Comparison of ENCODE assay signal across 8 cellular contexts in genomic region chr9:137129089-137129455, GRCh38. TPM values are rescaled to one million over a fixed set of nuclear protein-coding genes. Genes with fewer than 3 reads are reported as not detected.
DNase-seq lines count a peak whose midpoint lies in the region; ATAC-seq and TF ChIP-seq lines count a peak whose summit lies in the region.

No MANE protein-coding gene starts in this region.

- H3K27me3 Mint-ChIP-seq in Calu3 (ENCODE audit: unreplicated experiment) (no peaks in the 10 kb centered on the region), osteocyte (ENCODE audit: unreplicated experiment) (peaks cover 2% of the 10 kb centered on the region)

- peaks cover 3% of the 10 kb centered on the region for H3K4me1 ChIP-seq in HAP-1

- no peaks in the 10 kb centered on the region for H3K9me3 ChIP-seq in HAP-1

- H3K4me3 Mint-ChIP-seq in Calu3 (ENCODE audit: low read depth, unreplicated experiment) (peak overlapping the region; percentile 90), osteocyte (ENCODE audit: unreplicated experiment) (peak overlapping the region; percentile 82)

- no peaks in the 10 kb centered on the region for H3K36me3 ChIP-seq in HAP-1 (replicated peaks)

- in situ Hi-C loops in HAP-1 (cut with MboI; ENCODE audit: low sequenced_read_pairs) (no loop called here), GM13977 (cut with MboI; ENCODE audit: low pct_unique_long_range_greater_than_20kb, low sequenced_read_pairs, unreplicated experiment) (loop anchor here (10.0 kb wide), 1 partner anchor 96 kb away; the partner anchor contains the start of genes CYSRT1, RNF208 and RNF224)

- peak; percentile 6 for ATAC-seq in SK-N-SH treated with all-trans-retinoic acid at 6 μM for 48 hours

- CTCF ChIA-PET in Calu3 (lab: Charles Lee): interaction anchor here (0.8 to 1.1 kb wide), 4 partner anchors 40 to 107 kb away, joined by 3 to 8 read pairs (median 4); partner anchors contain the start of gene RNF224

- H3K36me3 Mint-ChIP-seq in Calu3 (ENCODE audit: insufficient read depth, unreplicated experiment) (peaks cover 34% of the 10 kb centered on the region), osteocyte (ENCODE audit: unreplicated experiment) (no peaks in the 10 kb centered on the region)

- no peaks in the 10 kb centered on the region for H3K9me3 Mint-ChIP-seq in Calu3 (ENCODE audit: low read depth, unreplicated experiment)
- H3K9me3 Mint-ChIP-seq in osteocyte (ENCODE audit: unreplicated experiment): no peaks in the 10 kb centered on the region

- H3K4me1 Mint-ChIP-seq in Calu3 (ENCODE audit: low read depth, unreplicated experiment) (peaks cover 22% of the 10 kb centered on the region), osteocyte (ENCODE audit: unreplicated experiment) (peaks cover 25% of the 10 kb centered on the region)

- no peaks in the 10 kb centered on the region for H3K27me3 ChIP-seq in HAP-1 (ENCODE audit: low read depth)

- TF ChIP-seq CTCF in Calu3 (IDR thresholded peaks at IDR 0.05; ENCODE audit: unreplicated experiment) (no peak), osteocyte (IDR thresholded peaks at IDR 0.05) (no peak), GM13977 (IDR thresholded peaks at IDR 0.05; ENCODE audit: extremely low read depth, insufficient read depth, missing control alignments) (no peak)

- H3K4me3 ChIP-seq in HAP-1: peak overlapping the region; percentile 73

- H3K27ac Mint-ChIP-seq in Calu3 (ENCODE audit: unreplicated experiment) (peak overlapping the region; percentile 81), osteocyte (ENCODE audit: unreplicated experiment) (peak overlapping the region; percentile 70)

- DNase-seq in Calu3 (peak; percentile 16), HAP-1 (ENCODE audit: low spot score in 2 of 2) (peak in 1 of 2 experiments; percentile 57), fibroblast of peridontal ligament (ENCODE audit: extremely low read depth) (peak; percentile 28), osteocyte (ENCODE audit: extremely low spot score, unreplicated experiment) (no peak), hippocampal formation (lab: John Stamatoyannopoulos, UW) (no peak), GM13977 (ENCODE audit: low spot score) (no peak), COLO829 (ENCODE audit: low spot score) (no peak)

- no TSS peak for BruUV-seq in Calu3 (replicated peaks; lab: Mats Ljungman, UMichigan)

- intact Hi-C loops in Calu3 (cut with micrococcal nuclease; ENCODE audit: unreplicated experiment): no loop called here

TF ChIP-seq in SK-N-SH treated with all-trans-retinoic acid at 6 μM for 48 hours, 23 proteins besides CTCF, POLR2A, EP300 and RAD21 (continues in another document):
- no peak for TF ChIP-seq ISL1 (CRISPR knock-in tag; IDR thresholded peaks at IDR 0.05)
- TF ChIP-seq BACH2 (CRISPR knock-in tag; IDR thresholded peaks at IDR 0.05; ENCODE audit: borderline replicate concordance): no peak
- no peak for TF ChIP-seq CREB5 (CRISPR knock-in tag; IDR thresholded peaks at IDR 0.05; ENCODE audit: low read depth)
- TF ChIP-seq TOX (CRISPR knock-in tag; IDR thresholded peaks at IDR 0.05; ENCODE audit: borderline replicate concordance): no peak
- TF ChIP-seq OSR1 (CRISPR knock-in tag; IDR thresholded peaks at IDR 0.05): no peak
- TF ChIP-seq CSDC2 (CRISPR knock-in tag; IDR thresholded peaks at IDR 0.05): no peak
- TF ChIP-seq POU6F1 (CRISPR knock-in tag; IDR thresholded peaks at IDR 0.05; ENCODE audit: borderline replicate concordance, low read depth): no peak
- TF ChIP-seq ARNTL (CRISPR knock-in tag; IDR thresholded peaks at IDR 0.05; ENCODE audit: borderline replicate concordance, low read depth): no peak
- TF ChIP-seq ZFP3 (CRISPR knock-in tag; IDR thresholded peaks at IDR 0.05): no peak
- TF ChIP-seq RARB (CRISPR knock-in tag; IDR thresholded peaks at IDR 0.05): no peak
- TF ChIP-seq SNAI2 (CRISPR knock-in tag; IDR thresholded peaks at IDR 0.05): no peak
- no peak for TF ChIP-seq TSHZ2 (CRISPR knock-in tag; IDR thresholded peaks at IDR 0.05)
- no peak for TF ChIP-seq PATZ1 (CRISPR knock-in tag; IDR thresholded peaks at IDR 0.05; ENCODE audit: borderline replicate concordance)
- no peak for TF ChIP-seq ZC3H10 (CRISPR knock-in tag; IDR thresholded peaks at IDR 0.05)
- no peak for TF ChIP-seq CSRNP3 (CRISPR knock-in tag; IDR thresholded peaks at IDR 0.05)
- TF ChIP-seq ZNF565 (CRISPR knock-in tag; conservative IDR thresholded peaks at IDR 0.05; ENCODE audit: low read depth): no peak

RNA-seq across cellular contexts. Expression of gene GRIN1, which starts 9.9 kb away (rescaled TPM):
- 0.24 and 0.54 TPM in 2 replicates for total RNA-seq in Calu3 (2022)
- not detected in 2 replicates for total RNA-seq in osteocyte

RNA-seq across cellular contexts. Expression of gene DPP7, which starts 14.5 kb away (rescaled TPM):
- 51.6 and 76.8 TPM in 2 replicates for total RNA-seq in Calu3 (2022)
- 118 TPM in 2 replicates for total RNA-seq in osteocyte

RNA-seq across cellular contexts. Expression of gene LRRC26, which starts 40.8 kb away (rescaled TPM):
- total RNA-seq in Calu3 (2022): 0.52 and 0.98 TPM in 2 replicates
- total RNA-seq in osteocyte: not detected in 2 replicates

RNA-seq across cellular contexts. Expression of gene MAN1B1, which starts 42.3 kb away (rescaled TPM):
- 61.4 and 65.6 TPM in 2 replicates for total RNA-seq in Calu3 (2022)
- total RNA-seq in osteocyte: 109 and 120 TPM in 2 replicates

RNA-seq across cellular contexts. Expression of gene TMEM210, which starts 42.8 kb away (rescaled TPM):
- total RNA-seq in Calu3 (2022): not detected in 2 replicates
- total RNA-seq in osteocyte: not detected in 2 replicates

Comparison
In these comparisons a context has a peak if more than half of its experiments do, and no peak if none do; other contexts are left out.
1. DNase-seq: peak in Calu3 (single experiment) and fibroblast of peridontal ligament (single experiment); none in osteocyte (single experiment), hippocampal formation (0 of 2), GM13977 (single experiment) and COLO829 (single experiment).